1 cellular context compared by ENCODE assay signal in genomic region chr17:7650509-7651096, GRCh38.
TF ChIP-seq lines count a peak whose summit lies in the region.

A gene with protein sequence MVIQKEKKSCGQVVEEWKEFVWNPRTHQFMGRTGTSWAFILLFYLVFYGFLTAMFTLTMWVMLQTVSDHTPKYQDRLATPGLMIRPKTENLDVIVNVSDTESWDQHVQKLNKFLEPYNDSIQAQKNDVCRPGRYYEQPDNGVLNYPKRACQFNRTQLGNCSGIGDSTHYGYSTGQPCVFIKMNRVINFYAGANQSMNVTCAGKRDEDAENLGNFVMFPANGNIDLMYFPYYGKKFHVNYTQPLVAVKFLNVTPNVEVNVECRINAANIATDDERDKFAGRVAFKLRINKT (plus strand): TSS chr17:7650926. CDS start chr17:7651519, 593 bp downstream.

TF ChIP-seq in A549, 52 proteins besides CTCF, POLR2A, EP300 and RAD21:
- TF ChIP-seq MAFK (IDR thresholded peaks at IDR 0.05; ENCODE audit: partially characterized antibody) (no peak), NR3C1 (IDR thresholded peaks at IDR 0.05) (no peak), HEYL (CRISPR knock-in tag; IDR thresholded peaks at IDR 0.05) (no peak), TP53 (CRISPR knock-in tag; IDR thresholded peaks at IDR 0.05) (no peak), GATA3 (IDR thresholded peaks at IDR 0.05; ENCODE audit: borderline replicate concordance) (no peak), KDM1A (IDR thresholded peaks at IDR 0.05; ENCODE audit: low read depth) (no peak), FOSB (CRISPR knock-in tag; IDR thresholded peaks at IDR 0.05) (no peak), NFE2L2 (conservative IDR thresholded peaks at IDR 0.05; ENCODE audit: low read length) (no peak), HDAC2 (IDR thresholded peaks at IDR 0.05) (no peak), HMGXB4 (CRISPR knock-in tag; IDR thresholded peaks at IDR 0.05; ENCODE audit: borderline replicate concordance) (no peak), HOXB13 (CRISPR knock-in tag; IDR thresholded peaks at IDR 0.05; ENCODE audit: low read depth) (no peak), CHD4 (IDR thresholded peaks at IDR 0.05; ENCODE audit: borderline replicate concordance) (no peak), CBX8 (IDR thresholded peaks at IDR 0.05) (no peak), BHLHE40 (IDR thresholded peaks at IDR 0.05; ENCODE audit: low read depth, low read length) (no peak)
